In the genomic region with DNA sequence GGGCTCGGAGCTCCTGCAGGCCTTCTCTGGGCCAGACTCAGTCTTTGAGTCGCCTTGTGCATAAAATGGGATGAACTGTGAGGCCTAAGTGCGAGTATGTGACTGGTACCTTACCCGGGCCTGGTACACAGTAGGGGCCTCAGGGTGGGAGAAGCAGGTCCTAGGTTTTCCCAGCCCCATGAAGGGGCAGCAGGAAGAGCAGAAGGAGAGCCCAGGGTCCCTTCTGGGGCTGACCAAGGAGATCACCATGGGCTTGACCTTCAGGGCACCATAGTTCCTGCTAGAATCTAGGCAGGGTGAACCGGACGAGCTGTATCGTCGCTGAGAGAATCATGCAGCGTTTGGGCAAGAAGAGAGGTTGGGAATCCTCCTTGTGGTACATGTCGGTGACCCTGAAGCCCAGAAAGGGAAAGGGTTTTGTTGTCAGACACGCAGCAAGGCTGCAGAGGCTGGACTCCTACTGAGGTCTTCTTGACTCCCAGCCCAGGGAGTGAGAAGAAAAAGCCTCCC, we compare ENCODE assay signal across 8 cellular contexts. TPM values are rescaled to one million over a fixed set of nuclear protein-coding genes. Genes with fewer than 3 reads are reported as not detected.
DNase-seq lines count a peak whose midpoint lies in the region; ATAC-seq, FAIRE-seq and TF ChIP-seq lines count a peak whose summit lies in the region.

No MANE protein-coding gene starts in this region.

- TF ChIP-seq POLR2A in GM12892 (IDR thresholded peaks at IDR 0.05; ENCODE audit: low read depth, low read length) (no peak), GM18505 (IDR thresholded peaks at IDR 0.05; ENCODE audit: borderline replicate concordance, extremely low read depth, insufficient read depth, insufficient read length) (no peak)

- TF ChIP-seq CTCF in choroid plexus epithelial cell (conservative IDR thresholded peaks at IDR 0.05; ENCODE audit: low read depth, low read length) (no peak), nephron progenitor cell (IDR thresholded peaks at IDR 0.05) (no peak)

- no peaks in the 10 kb centered on the region for H3K27me3 ChIP-seq in CD4-positive, CD25-positive, alpha-beta regulatory T cell (ENCODE audit: control insufficient read depth, insufficient read depth, low read length)
- no peaks in the 10 kb centered on the region for H3K27me3 ChIP-seq in HUES48 (ENCODE audit: control insufficient read depth, insufficient read depth, low read length)

- peaks cover 6 to 63% (median 33%) of the 10 kb centered on the region in 4 donors for H3K4me1 Mint-ChIP-seq in CD4-positive, CD25-positive, alpha-beta regulatory T cell
- peaks cover 51% of the 10 kb centered on the region for H3K4me1 Mint-ChIP-seq in nephron progenitor cell

- ATAC-seq in CD4-positive, CD25-positive, alpha-beta regulatory T cell (ENCODE audit: low read depth in 2 of 2) = no peak
- no peak for ATAC-seq in GM18505 (IDR thresholded peaks at IDR 0.05; ENCODE audit: unreplicated experiment)

- H3K4me1 ChIP-seq in CD4-positive, CD25-positive, alpha-beta regulatory T cell (ENCODE audit: control insufficient read depth, insufficient read depth, low read length, poor library complexity, severe bottlenecking) = peaks cover 38% of the 10 kb centered on the region
- H3K4me1 ChIP-seq in HUES48 (ENCODE audit: control insufficient read depth, insufficient read depth, low read length) = peaks cover 8% of the 10 kb centered on the region

- no peaks in the 10 kb centered on the region for H3K9me3 Mint-ChIP-seq in CD4-positive, CD25-positive, alpha-beta regulatory T cell
- no peaks in the 10 kb centered on the region for H3K9me3 Mint-ChIP-seq in nephron progenitor cell

- peak overlapping the region; percentile 89 for H3K27ac ChIP-seq in CD4-positive, CD25-positive, alpha-beta regulatory T cell (ENCODE audit: insufficient read depth, low read length, poor library complexity, severe bottlenecking)
- no peak overlapping the region for H3K27ac ChIP-seq in HUES48 (ENCODE audit: low read depth, low read length)

- H3K9me3 ChIP-seq in CD4-positive, CD25-positive, alpha-beta regulatory T cell (ENCODE audit: control insufficient read depth in 2 of 2, low read length in 2 of 2) = no peaks in the 10 kb centered on the region
- no peaks in the 10 kb centered on the region for H3K9me3 ChIP-seq in HUES48 (ENCODE audit: control insufficient read depth, insufficient read depth, low read length)

- H3K4me3 Mint-ChIP-seq in CD4-positive, CD25-positive, alpha-beta regulatory T cell = peak overlapping the region; percentile 81 to 87 (median 83)
- H3K4me3 Mint-ChIP-seq in nephron progenitor cell = peak overlapping the region; percentile 69

- no peak for DNase-seq in CD4-positive, CD25-positive, alpha-beta regulatory T cell
- DNase-seq in choroid plexus epithelial cell (ENCODE audit: low read depth) (no peak), nephron progenitor cell (no peak), GM12892 (ENCODE audit: insufficient read length) (no peak), NCI-H1436 treated with DMSO at 0.1 percent for 48 hours (lab: John Stamatoyannopoulos, UW) (no peak), NCI-H2081 treated with DMSO at 0.1 percent for 48 hours (lab: John Stamatoyannopoulos, UW) (no peak)

- peak overlapping the region; percentile 31 for H3K4me3 ChIP-seq in CD4-positive, CD25-positive, alpha-beta regulatory T cell (ENCODE audit: low read depth, low read length)
- H3K4me3 ChIP-seq in HUES48 (ENCODE audit: low read depth, low read length) (peak overlapping the region; percentile 82), choroid plexus epithelial cell (ENCODE audit: low read depth, low read length) (peak overlapping the region; percentile 90)

- peaks cover 20% of the 10 kb centered on the region for H3K36me3 Mint-ChIP-seq in CD4-positive, CD25-positive, alpha-beta regulatory T cell
- H3K36me3 Mint-ChIP-seq in nephron progenitor cell (ENCODE audit: low read depth) = peaks cover 32% of the 10 kb centered on the region

- peak overlapping the region in 2 of 3 donors; percentile 59 to 60 for H3K27ac Mint-ChIP-seq in CD4-positive, CD25-positive, alpha-beta regulatory T cell
- H3K27ac Mint-ChIP-seq in nephron progenitor cell = no peak overlapping the region

- FAIRE-seq in GM12892 (lab: Jason Lieb, UNC) = no peak

- peaks cover 25% of the 10 kb centered on the region for H3K36me3 ChIP-seq in CD4-positive, CD25-positive, alpha-beta regulatory T cell (ENCODE audit: control insufficient read depth, insufficient read depth, low read length)
- H3K36me3 ChIP-seq in HUES48 (ENCODE audit: control insufficient read depth, insufficient read depth, low read length) = peaks cover 37% of the 10 kb centered on the region

- no peak overlapping the region for H3K9ac ChIP-seq in HUES48 (ENCODE audit: low read depth, low read length)

- H3K27me3 Mint-ChIP-seq in CD4-positive, CD25-positive, alpha-beta regulatory T cell = peaks cover 4% of the 10 kb centered on the region
- peaks cover 11% of the 10 kb centered on the region for H3K27me3 Mint-ChIP-seq in nephron progenitor cell (ENCODE audit: low read depth, poor library complexity)

RNA-seq across cellular contexts. Expression of a gene that starts 0.4 kb away (rescaled TPM):
- 165 TPM for total RNA-seq in CD4-positive, CD25-positive, alpha-beta regulatory T cell
- 10 to 100 TPM; 41.5 to 45.5 (median 42.5) TPM for polyA plus RNA-seq in CD4-positive, CD25-positive, alpha-beta regulatory T cell
- polyA plus RNA-seq in GM12892 (2012; ENCODE audit: missing spikeins) = 32.8 TPM

RNA-seq across cellular contexts. Expression of a gene that starts 28.6 kb away (rescaled TPM):
- 79.5 TPM for total RNA-seq in CD4-positive, CD25-positive, alpha-beta regulatory T cell
- 10 to 100 TPM; 63.1 to 77.1 (median 64.5) TPM for polyA plus RNA-seq in CD4-positive, CD25-positive, alpha-beta regulatory T cell
- 168 TPM for polyA plus RNA-seq in GM12892 (2012; ENCODE audit: missing spikeins)

RNA-seq across cellular contexts. Expression of a gene that starts 45.8 kb away (rescaled TPM):
- not detected for total RNA-seq in CD4-positive, CD25-positive, alpha-beta regulatory T cell
- polyA plus RNA-seq in CD4-positive, CD25-positive, alpha-beta regulatory T cell = under 1 TPM in 1 of 4 donors, not detected in 3; 0.11 TPM
- not detected for polyA plus RNA-seq in GM12892 (2012; ENCODE audit: missing spikeins)

Comparison
In these comparisons a context has a peak if more than half of its experiments do, and no peak if none do; other contexts are left out.
1. H3K4me3 ChIP-seq: peak in every context shown above with its lines; median percentile 90 in choroid plexus epithelial cell; 82 in HUES48; 31 in CD4-positive, CD25-positive, alpha-beta regulatory T cell.